18 cellular contexts compared by ENCODE assay signal in the genomic region with DNA sequence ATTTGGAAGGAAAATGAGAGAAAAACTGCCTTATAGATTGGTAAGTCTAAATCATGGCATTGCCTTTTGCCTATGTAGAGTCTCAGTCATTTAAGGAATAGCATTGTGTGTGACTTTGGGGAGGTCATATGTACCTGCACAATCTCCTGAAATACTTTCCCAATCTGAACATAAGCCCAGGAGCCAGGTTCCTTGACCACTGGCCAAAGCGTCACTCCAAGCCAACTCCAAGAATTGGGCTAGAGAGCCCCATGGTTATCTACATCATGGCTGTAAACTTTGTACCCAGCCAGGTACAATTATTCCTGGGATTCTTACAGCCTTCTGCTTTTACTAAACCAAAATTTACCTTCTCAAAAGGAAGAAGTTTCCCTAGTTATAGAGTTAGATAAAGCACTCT. TPM values are rescaled to one million over a fixed set of nuclear protein-coding genes. Genes with fewer than 3 reads are reported as not detected.
DNase-seq lines count a peak whose midpoint lies in the region; ATAC-seq, FAIRE-seq and TF ChIP-seq lines count a peak whose summit lies in the region.
"Had no signal": no experiment of that assay in that cellular context is flagged by ENCODE, and none has a peak within 500 bp of the region (broad histone marks: within the 10 kb centered on the region; RNA-seq: fewer than 3 reads in every experiment).

No MANE protein-coding gene starts in this region.

- BruUV-seq in K562 (replicated peaks; lab: Mats Ljungman, UMichigan): no TSS peak

- POLR2A ChIA-PET in K562 (lab: Yijun Ruan, JAX): interaction anchor here (0.8 kb wide), 1 partner anchor 12 kb away, joined by 3 read pairs; no protein-coding TSS in a partner anchor

- H3K27ac ChIP-seq in K562 (ENCODE audit: extremely low read depth, low read depth, low read length) (no peak overlapping the region), right lobe of liver (peak overlapping the region in 2 of 3 donors; percentile 64 to 70), stomach (no peak overlapping the region)
- H3K27ac ChIP-seq: BLaER1 treated with 17β-estradiol and CSF1 and Interleukin-3, amounts not matched to agents 10 nM and 100 nM; GM23248 had no signal

- WGBS in K562 (ENCODE audit: insufficient coverage, low coverage, missing lambda C conversion rate): 56% methylated on average over 1 of the region's 1 CpG
- no CpG with 5 or more reads among the region's 1 CpG for WGBS in right lobe of liver (ENCODE audit: insufficient coverage, low coverage, low lambda C conversion rate, missing lambda C conversion rate)
- WGBS in stomach, 5 donors: 29 to 67% (median 50%) methylated on average over 1 of the region's 1 CpG

- H3K36me3 ChIP-seq in K562 (ENCODE audit: control insufficient read depth, insufficient read depth, low read length) (no peaks in the 10 kb centered on the region), right lobe of liver (no peaks in the 10 kb centered on the region), stomach (no peaks in the 10 kb centered on the region)
- H3K36me3 ChIP-seq: BLaER1 treated with 17β-estradiol and CSF1 and Interleukin-3, amounts not matched to agents 10 nM and 100 nM had no signal

- H3K27me3 ChIP-seq in K562 (ENCODE audit: control insufficient read depth in 2 of 2, insufficient read depth in 2 of 2, low read length in 2 of 2) (no peaks in the 10 kb centered on the region), right lobe of liver (no peaks in the 10 kb centered on the region), stomach (no peaks in the 10 kb centered on the region)
- H3K27me3 ChIP-seq: BLaER1 treated with 17β-estradiol and CSF1 and Interleukin-3, amounts not matched to agents 10 nM and 100 nM had no signal

- no peak for FAIRE-seq in K562 (lab: Jason Lieb, UNC)
- FAIRE-seq: D721Med, G401.6, GM12892, GM18507, H54, HTR-8/SVneo had no signal

- H3K9ac ChIP-seq in K562 (ENCODE audit: insufficient read depth in 1 of 2, low read depth in 2 of 2, low read length in 2 of 2): no peak overlapping the region
- H3K9ac ChIP-seq: BLaER1 treated with 17β-estradiol and CSF1 and Interleukin-3, amounts not matched to agents 10 nM and 100 nM; GM23248 had no signal

- no peaks in the 10 kb centered on the region for H3K9me1 ChIP-seq in K562 (ENCODE audit: control insufficient read depth, insufficient read depth, low read length)

- TF ChIP-seq EP300 in K562 (IDR thresholded peaks at IDR 0.05; ENCODE audit: low read length): no peak
- TF ChIP-seq EP300 in stomach (IDR thresholded peaks at IDR 0.05): no peak

- 0 out of 2 replicates have a peak overlapping the region, but pooled peaks have one; percentile 6 for H2AFZ ChIP-seq in K562 (ENCODE audit: low read depth, low read length)
- H2AFZ ChIP-seq: GM23248 had no signal

- ATAC-seq in K562: no peak
- peak in 3 of 4 donors; percentile 8 to 61 (median 11) for ATAC-seq in right lobe of liver
- ATAC-seq: CD8-positive, alpha-beta T cell had no signal

- DNase-seq in D341Med (ENCODE audit: low spot score) (peak; percentile 14), K562 (ENCODE audit: extremely low read depth in 1 of 4, low spot score in 3 of 4) (no peak), right lobe of liver (peak in 2 of 3 donors; percentile 64 to 71), stomach (peak; percentile 73), posterior cingulate gyrus (no peak), RKO (ENCODE audit: low spot score) (no peak), AG08395 (ENCODE audit: low spot score) (no peak)
- DNase-seq: 8988T; CD8-positive, alpha-beta T cell; GM23248; HCEC 1CT had no signal

- in situ Hi-C loops in K562 (cut with MboI): loop anchor here (5.0 to 25.0 kb wide), 2 partner anchors 469 to 669 kb away; no protein-coding TSS in a partner anchor

- no peak for TF ChIP-seq CTCF in K562 (IDR thresholded peaks at IDR 0.05 in 2 of 3, conservative IDR thresholded peaks at IDR 0.05 in 1 of 3; ENCODE audit: insufficient read depth in 2 of 3, low read depth in 1 of 3, low read length in 3 of 3)
- no peak for TF ChIP-seq CTCF in right lobe of liver (IDR thresholded peaks at IDR 0.05)
- no peak for TF ChIP-seq CTCF in stomach (IDR thresholded peaks at IDR 0.05)

- H3K4me3 ChIP-seq in K562: no peak overlapping the region
- H3K4me3 ChIP-seq in right lobe of liver: no peak overlapping the region
- no peak overlapping the region for H3K4me3 ChIP-seq in stomach
- H3K4me3 ChIP-seq: BLaER1 treated with 17β-estradiol and CSF1 and Interleukin-3, amounts not matched to agents 10 nM and 100 nM; GM23248 had no signal

- CTCF ChIA-PET in K562 (lab: Yijun Ruan, JAX; ENCODE audit: low intra/inter-chr PET ratio): no interaction called here

- no peaks in the 10 kb centered on the region for H3K79me2 ChIP-seq in K562 (ENCODE audit: control insufficient read depth, insufficient read depth, low read length)

- H3K9me3 ChIP-seq in K562 (replicated peaks; ENCODE audit: control insufficient read depth, insufficient read depth, low read depth, low read length) (no peaks in the 10 kb centered on the region), right lobe of liver (no peaks in the 10 kb centered on the region), stomach (no peaks in the 10 kb centered on the region)
- H3K9me3 ChIP-seq: BLaER1 treated with 17β-estradiol and CSF1 and Interleukin-3, amounts not matched to agents 10 nM and 100 nM had no signal

- no peak for TF ChIP-seq POLR2A in K562 (conservative IDR thresholded peaks at IDR 0.05)
- TF ChIP-seq POLR2A in right lobe of liver (IDR thresholded peaks at IDR 0.05): no peak
- TF ChIP-seq POLR2A in stomach (IDR thresholded peaks at IDR 0.05): no peak

- no peak overlapping the region for H3K4me2 ChIP-seq in K562 (ENCODE audit: insufficient read depth, low read length)
- H3K4me2 ChIP-seq: BLaER1 treated with 17β-estradiol and CSF1 and Interleukin-3, amounts not matched to agents 10 nM and 100 nM had no signal

- no peaks in the 10 kb centered on the region for H4K20me1 ChIP-seq in K562 (replicated peaks; ENCODE audit: control insufficient read depth, insufficient read depth, low read length)
- H4K20me1 ChIP-seq: BLaER1 treated with 17β-estradiol and CSF1 and Interleukin-3, amounts not matched to agents 10 nM and 100 nM had no signal

- H3K4me1 ChIP-seq in K562 (replicated peaks in 1 of 2; ENCODE audit: control insufficient read depth in 2 of 2, insufficient read depth in 2 of 2, low read length in 2 of 2): peaks cover 0 to 12% of the 10 kb centered on the region in 2 experiments; a peak in 2 of 5 replicates
- H3K4me1 ChIP-seq in right lobe of liver: peaks cover 0 to 29% (median 13%) of the 10 kb centered on the region in 4 donors
- H3K4me1 ChIP-seq in stomach: peaks cover 0 to 12% (median 2%) of the 10 kb centered on the region in 4 donors
- H3K4me1 ChIP-seq: BLaER1 treated with 17β-estradiol and CSF1 and Interleukin-3, amounts not matched to agents 10 nM and 100 nM had no signal

- intact Hi-C loops in K562 (cut with micrococcal nuclease): loop anchor here (5.0 to 10.0 kb wide), 3 partner anchors 39 to 689 kb away; a partner anchor contains a TSS
- intact Hi-C loops in right lobe of liver (cut with DNase I): no loop called here
- intact Hi-C loops in stomach (cut with DNase I; ENCODE audit: low total_unique reads): no loop called here
- intact Hi-C loops in posterior cingulate gyrus (cut with DNase I): no loop called here

- no peak for TF ChIP-seq RAD21 in K562 (CRISPR knock-in tag; conservative IDR thresholded peaks at IDR 0.05 in 1 of 2, IDR thresholded peaks at IDR 0.05 in 1 of 2)

TF ChIP-seq in K562, 482 proteins besides CTCF, POLR2A, EP300 and RAD21 (continues in another document):
- TF ChIP-seq, protein P1, sequence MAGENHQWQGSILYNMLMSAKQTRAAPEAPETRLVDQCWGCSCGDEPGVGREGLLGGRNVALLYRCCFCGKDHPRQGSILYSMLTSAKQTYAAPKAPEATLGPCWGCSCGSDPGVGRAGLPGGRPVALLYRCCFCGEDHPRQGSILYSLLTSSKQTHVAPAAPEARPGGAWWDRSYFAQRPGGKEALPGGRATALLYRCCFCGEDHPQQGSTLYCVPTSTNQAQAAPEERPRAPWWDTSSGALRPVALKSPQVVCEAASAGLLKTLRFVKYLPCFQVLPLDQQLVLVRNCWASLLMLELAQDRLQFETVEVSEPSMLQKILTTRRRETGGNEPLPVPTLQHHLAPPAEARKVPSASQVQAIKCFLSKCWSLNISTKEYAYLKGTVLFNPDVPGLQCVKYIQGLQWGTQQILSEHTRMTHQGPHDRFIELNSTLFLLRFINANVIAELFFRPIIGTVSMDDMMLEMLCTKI (IDR thresholded peaks at IDR 0.05; ENCODE audit: partially characterized antibody): no peak
- TF ChIP-seq HDAC3 (IDR thresholded peaks at IDR 0.05; ENCODE audit: borderline replicate concordance, partially characterized antibody): no peak

RNA-seq across cellular contexts. Expression of a gene that starts 40.8 kb away (rescaled TPM):
- 264 and 586 TPM in 2 replicates for total RNA-seq in K562 (2011; cell fraction: chromatin; rRNA removed; ENCODE audit: low replicate concordance)
- 98.4 and 126 TPM in 2 replicates for total RNA-seq in K562 (2011; cell fraction: nucleolus; rRNA removed)
- total RNA-seq in K562 (2011; cell fraction: nucleoplasm; rRNA removed): 186 and 199 TPM in 2 replicates
- total RNA-seq in K562 (2014; rRNA removed) (25.1 and 26.9 TPM in 2 replicates), K562 (2014; rRNA removed; fragmentation: Illumina TruSeq; extraction: Trizol) (48.4 and 55.0 TPM in 2 replicates), K562 (2015; rRNA removed; fragmentation: Illumina TruSeq; extraction: Trizol) (42.5 and 45.4 TPM in 2 replicates), K562 (2021) (42.6 and 46.3 TPM in 2 replicates), right lobe of liver (10 to 100 TPM; 22.9 to 36.3 (median 32.5) TPM), stomach (100 to 1,000 TPM in 3 of 5 donors, 10 to 100 TPM in 2; 32.1 to 193 (median 108) TPM)
- polyA plus RNA-seq in K562 (2011; rRNA removed) (36.5 and 36.7 TPM in 2 replicates), K562 (2014; fragmentation: Illumina TruSeq; extraction: Trizol) (26.5 and 28.2 TPM in 2 replicates), K562 (2014; fragmentation: Nextera tagmentation; extraction: Ambion mirVana) (1 to 10 TPM; 5.4 to 6.1 TPM), K562 (2014; rRNA removed) (11.0 and 13.5 TPM in 2 replicates), stomach (1 to 10 TPM; 4.9 to 6.3 (median 6.2) TPM)
- 9.9 and 16.5 TPM in 2 replicates for polyA plus RNA-seq in K562 (2011; cell fraction: cytosol; rRNA removed)
- polyA plus RNA-seq in K562 (2011; cell fraction: nucleus; rRNA removed): 45.0 and 51.7 TPM in 2 replicates
- 10.9 and 13.8 TPM in 2 replicates for polyA plus RNA-seq in K562 (2012)
- polyA minus RNA-seq in K562 (2011; rRNA and poly(A)+ RNA removed): 235 and 248 TPM in 2 replicates
- polyA minus RNA-seq in K562 (2011; cell fraction: cytosol; rRNA and poly(A)+ RNA removed): 64.0 and 69.1 TPM in 2 replicates
- polyA minus RNA-seq in K562 (2011; cell fraction: nucleus; rRNA and poly(A)+ RNA removed): 46.3 and 105 TPM in 2 replicates

Comparison
In these comparisons a context has a peak if more than half of its experiments do, and no peak if none do; other contexts are left out.
1. DNase-seq: peak in D341Med (single experiment), right lobe of liver (2 of 3) and stomach (single experiment); none in K562 (0 of 4), posterior cingulate gyrus (0 of 10), RKO (single experiment) and AG08395 (single experiment).
2. H3K27ac ChIP-seq: peak in right lobe of liver (2 of 3); none in K562 (single experiment) and stomach (0 of 5).